Comparison of ENCODE assay signal across 20 cellular contexts in genomic region chr3:32376098-32376497, GRCh38. TPM values are rescaled to one million over a fixed set of nuclear protein-coding genes. Genes with fewer than 3 reads are reported as not detected.
DNase-seq lines count a peak whose midpoint lies in the region; ATAC-seq and TF ChIP-seq lines count a peak whose summit lies in the region.
"Had no signal": no experiment of that assay in that cellular context is flagged by ENCODE, and none has a peak within 500 bp of the region (broad histone marks: within the 10 kb centered on the region; RNA-seq: fewer than 3 reads in every experiment).

No MANE protein-coding gene starts in this region.

- H4K5ac ChIP-seq in IMR-90 (ENCODE audit: low read depth, low read length) = no peak overlapping the region

- no peak overlapping the region for H4K91ac ChIP-seq in IMR-90 (ENCODE audit: insufficient read depth, low read depth, low read length)

- WGBS in IMR-90 (ENCODE audit: extremely low coverage in 2 of 2, insufficient read length in 1 of 2), 2 experiments = no CpG with 5 or more reads among the region's 2 CpGs

- CTCF ChIA-PET in IMR-90 (lab: Yijun Ruan, JAX) = interaction anchor here (0.6 to 2.1 kb wide), 4 partner anchors 13 to 91 kb away, joined by 3 to 9 read pairs (median 4); no protein-coding TSS in a partner anchor

- H3K56ac ChIP-seq in IMR-90 (ENCODE audit: extremely low read depth, insufficient read depth, low read length) = no peak overlapping the region

- TF ChIP-seq CTCF in IMR-90 (conservative IDR thresholded peaks at IDR 0.05; ENCODE audit: low read depth, low read length) (no peak), astrocyte of the cerebellum (IDR thresholded peaks at IDR 0.05; ENCODE audit: low read depth, low read length, missing control alignments) (no peak), foreskin fibroblast (IDR thresholded peaks at IDR 0.05; ENCODE audit: low read depth, low read length) (no peak)

- no peak overlapping the region for H2BK20ac ChIP-seq in IMR-90 (ENCODE audit: low read depth, low read length)

- no peak for TF ChIP-seq RAD21 in IMR-90 (IDR thresholded peaks at IDR 0.05; ENCODE audit: low read length)

- in situ Hi-C loops in IMR-90 (cut with MboI; ENCODE audit: low sequenced_read_pairs) = loop anchor here (25.0 kb wide), 1 partner anchor 286 kb away; no protein-coding TSS in a partner anchor
- in situ Hi-C loops in astrocyte of the cerebellum (cut with HindIII; ENCODE audit: low sequenced_read_pairs) = no loop called here

- H3K27ac ChIP-seq in IMR-90 (ENCODE audit: insufficient read depth, low read length) = no peak overlapping the region
- H3K27ac ChIP-seq: cardiac muscle cell, right lobe of liver, suprapubic skin had no signal

- no TSS peak for BruUV-seq in IMR-90 (replicated peaks; lab: Mats Ljungman, UMichigan)

- no peak overlapping the region for H3K4me2 ChIP-seq in IMR-90 (ENCODE audit: low read depth, low read length)

- H3K79me1 ChIP-seq in IMR-90 (ENCODE audit: low read depth in 1 of 2, low read length in 2 of 2) = no peaks in the 10 kb centered on the region

- H4K20me1 ChIP-seq in IMR-90 (ENCODE audit: insufficient read depth, low read length) = no peaks in the 10 kb centered on the region

- no peak overlapping the region for H3K18ac ChIP-seq in IMR-90 (ENCODE audit: low read depth, low read length)

- no peaks in the 10 kb centered on the region for H3K36me3 ChIP-seq in IMR-90 (ENCODE audit: control insufficient read depth, insufficient read depth, low read length)
- H3K36me3 ChIP-seq: cardiac muscle cell, right lobe of liver, suprapubic skin had no signal

- no peak overlapping the region for H2BK120ac ChIP-seq in IMR-90 (ENCODE audit: low read depth, low read length)

- DNase-seq in IMR-90 (peak; percentile 50), astrocyte of the cerebellum (ENCODE audit: low read depth) (peak; percentile 36), foreskin fibroblast (peak; percentile 48 to 79), sciatic nerve (ENCODE audit: low spot score) (no peak), iPS-NIHi11 (ENCODE audit: low spot score) (no peak), retina (no peak), NOMO-1 treated with DMSO at 0.1 percent for 48 hours (lab: John Stamatoyannopoulos, UW; ENCODE audit: unreplicated experiment) (no peak), left ventricle myocardium superior (no peak)
- DNase-seq: activated CD4-positive, alpha-beta memory T cell treated with anti-CD3 and anti-CD28 coated beads for 36 hours; activated CD4-positive, CD25-positive, alpha-beta regulatory T cell; activated effector memory CD4-positive, alpha-beta T cell treated with Interleukin-2 at 50 U/mL for 16 hours; DMS 273 treated with DMSO at 0.1 percent for 48 hours; dorsolateral prefrontal cortex; MM.1S; naive thymus-derived CD8-positive, alpha-beta T cell; NCI-H187; NCI-H69; right lobe of liver had no signal

- no peak overlapping the region for H2BK5ac ChIP-seq in IMR-90 (ENCODE audit: low read depth, low read length, poor library complexity, severe bottlenecking)

- ATAC-seq in IMR-90 (ENCODE audit: low read depth) (peak; percentile 48), sciatic nerve (peak; percentile 66), left ventricle myocardium superior (no peak)
- ATAC-seq: naive thymus-derived CD8-positive, alpha-beta T cell; right lobe of liver had no signal

- no peak overlapping the region for H3K4ac ChIP-seq in IMR-90 (ENCODE audit: low read depth, low read length)

- H2AK5ac ChIP-seq in IMR-90 (ENCODE audit: low read depth, low read length) = no peak overlapping the region

- H4K8ac ChIP-seq in IMR-90 (ENCODE audit: low read depth in 2 of 2, low read length in 2 of 2) = no peak overlapping the region

- no peak for TF ChIP-seq POLR2A in IMR-90 (IDR thresholded peaks at IDR 0.05; ENCODE audit: low read depth, low read length)

- dilution Hi-C loops in IMR-90 (cut with HindIII; ENCODE audit: low sequenced_read_pairs, unreplicated experiment) = no loop called here

- POLR2A ChIA-PET in IMR-90 (lab: Charles Lee; ENCODE audit: unreplicated experiment) = no interaction called here

- peaks cover 15% of the 10 kb centered on the region for H3K27me3 ChIP-seq in IMR-90 (ENCODE audit: control insufficient read depth, insufficient read depth, low read length)
- H3K27me3 ChIP-seq: cardiac muscle cell, right lobe of liver, suprapubic skin had no signal

- no peak overlapping the region for H2BK15ac ChIP-seq in IMR-90 (ENCODE audit: low read depth, low read length)

- no peak overlapping the region for H3K9ac ChIP-seq in IMR-90 (ENCODE audit: low read depth, low read length)

- H3K14ac ChIP-seq in IMR-90 (replicated peaks; ENCODE audit: low read depth, low read length) = no peak overlapping the region

- no peak overlapping the region for H2AFZ ChIP-seq in IMR-90 (replicated peaks; ENCODE audit: low read length, poor library complexity)

- no peaks in the 10 kb centered on the region for H3K9me1 ChIP-seq in IMR-90 (ENCODE audit: insufficient read depth, low read length)

- no peak overlapping the region for H3K23ac ChIP-seq in IMR-90 (ENCODE audit: low read depth, low read length)

- no peaks in the 10 kb centered on the region; the same call in 1 of the 2 replicates for H3K4me1 ChIP-seq in IMR-90 (ENCODE audit: control insufficient read depth, insufficient read depth, low read length)
- H3K4me1 ChIP-seq: right lobe of liver, suprapubic skin had no signal

- no peak overlapping the region for H2AK9ac ChIP-seq in IMR-90 (replicated peaks; ENCODE audit: low read depth, low read length, poor library complexity)

- no peak overlapping the region for H3K4me3 ChIP-seq in IMR-90 (ENCODE audit: insufficient read depth, low read depth, low read length)
- no peak overlapping the region for H3K4me3 ChIP-seq in astrocyte of the cerebellum (ENCODE audit: low read depth, low read length)
- H3K4me3 ChIP-seq in foreskin fibroblast (ENCODE audit: low read depth in 1 of 2, low read length in 2 of 2) = no peak overlapping the region
- H3K4me3 ChIP-seq: cardiac muscle cell, dorsolateral prefrontal cortex, right lobe of liver, suprapubic skin had no signal

- intact Hi-C loops in IMR-90 (cut with micrococcal nuclease) = loop anchor here (5.0 kb wide), 1 partner anchor 291 kb away; no protein-coding TSS in a partner anchor
- intact Hi-C loops in sciatic nerve (cut with DNase I) = no loop called here
- intact Hi-C loops in left ventricle myocardium superior (cut with micrococcal nuclease) = loop anchor here (10.0 kb wide), 1 partner anchor 89 kb away; no protein-coding TSS in a partner anchor

- no peaks in the 10 kb centered on the region for H3K9me3 ChIP-seq in IMR-90 (ENCODE audit: control insufficient read depth, insufficient read depth, low read length)
- H3K9me3 ChIP-seq: right lobe of liver, suprapubic skin had no signal

TF ChIP-seq in IMR-90, 13 proteins besides CTCF, POLR2A, EP300 and RAD21:
- no peak for TF ChIP-seq MAFK (IDR thresholded peaks at IDR 0.05; ENCODE audit: low read depth, low read length)
- TF ChIP-seq RFX5 (IDR thresholded peaks at IDR 0.05; ENCODE audit: low read depth, low read length) = no peak
- TF ChIP-seq, protein P1, sequence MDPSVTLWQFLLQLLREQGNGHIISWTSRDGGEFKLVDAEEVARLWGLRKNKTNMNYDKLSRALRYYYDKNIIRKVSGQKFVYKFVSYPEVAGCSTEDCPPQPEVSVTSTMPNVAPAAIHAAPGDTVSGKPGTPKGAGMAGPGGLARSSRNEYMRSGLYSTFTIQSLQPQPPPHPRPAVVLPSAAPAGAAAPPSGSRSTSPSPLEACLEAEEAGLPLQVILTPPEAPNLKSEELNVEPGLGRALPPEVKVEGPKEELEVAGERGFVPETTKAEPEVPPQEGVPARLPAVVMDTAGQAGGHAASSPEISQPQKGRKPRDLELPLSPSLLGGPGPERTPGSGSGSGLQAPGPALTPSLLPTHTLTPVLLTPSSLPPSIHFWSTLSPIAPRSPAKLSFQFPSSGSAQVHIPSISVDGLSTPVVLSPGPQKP (IDR thresholded peaks at IDR 0.05; ENCODE audit: borderline replicate concordance, low read depth, low read length) = no peak
- peak; percentile 12; the same call in 1 of the 2 replicates for TF ChIP-seq CEBPB (IDR thresholded peaks at IDR 0.05; ENCODE audit: low read depth, low read length)
- no peak for TF ChIP-seq SMC3 (IDR thresholded peaks at IDR 0.05; ENCODE audit: low read depth, low read length)
- no peak for TF ChIP-seq USF2 (IDR thresholded peaks at IDR 0.05; ENCODE audit: low read depth, low read length)
- TF ChIP-seq RCOR1 (IDR thresholded peaks at IDR 0.05; ENCODE audit: insufficient replicate concordance, low read length) = no peak

RNA-seq across cellular contexts. Expression of gene CMTM7, which starts 15.6 kb away (rescaled TPM):
- total RNA-seq in IMR-90 (2012; rRNA removed) (3.4 and 3.9 TPM in 2 replicates), sciatic nerve (19.5 TPM), left ventricle myocardium superior (4.4 TPM)
- 31.4 and 33.7 TPM in 2 replicates for polyA plus RNA-seq in IMR-90 (2012; rRNA removed)
- polyA plus RNA-seq in IMR-90 (2012; cell fraction: cytosol; rRNA removed) = 30.2 and 33.4 TPM in 2 replicates
- 16.1 and 21.9 TPM in 2 replicates for polyA plus RNA-seq in IMR-90 (2012; cell fraction: nucleus; rRNA removed; ENCODE audit: low replicate concordance)

Comparison
In these comparisons a context has a peak if more than half of its experiments do, and no peak if none do; other contexts are left out.
1. DNase-seq: peak in IMR-90 (single experiment), astrocyte of the cerebellum (single experiment) and foreskin fibroblast (2 of 2); none in sciatic nerve (single experiment), iPS-NIHi11 (single experiment), retina (single experiment), NOMO-1 treated with DMSO at 0.1 percent for 48 hours (single experiment) and left ventricle myocardium superior (single experiment).